In the genomic region with DNA sequence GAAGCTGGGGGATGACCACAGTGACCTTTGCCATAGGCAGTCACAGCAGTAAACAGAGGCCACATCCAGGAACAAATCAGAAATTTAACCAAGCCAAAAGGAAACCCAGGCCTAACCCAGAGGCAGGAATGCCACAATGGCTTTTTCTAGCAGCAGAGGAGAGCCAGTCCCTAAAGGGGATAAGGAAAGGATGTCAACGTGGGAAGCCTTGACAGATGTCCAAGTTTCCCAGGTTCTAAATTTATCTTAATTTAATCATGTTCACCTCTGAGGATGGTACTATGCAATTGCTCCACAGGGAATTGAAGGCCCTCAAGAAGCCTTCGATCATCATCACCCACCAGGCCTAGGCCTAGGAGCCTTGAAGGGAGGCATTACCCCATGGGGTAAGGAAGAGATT, we compare ENCODE assay signal across 20 cellular contexts.
"Had no signal": no experiment of that assay in that cellular context is flagged by ENCODE, and none has a peak within 500 bp of the region (broad histone marks: within the 10 kb centered on the region; RNA-seq: fewer than 3 reads in every experiment).

No MANE protein-coding gene starts in this region.

- H3K36me3 ChIP-seq: cardiac muscle cell, lower lobe of right lung, neutrophil, spleen, uterus had no signal

- H3K36me3 Mint-ChIP-seq: natural killer cell had no signal

- H3K27ac ChIP-seq: cardiac muscle cell, epithelial cell of prostate, lower lobe of right lung, neutrophil, spleen had no signal

- H3K27me3 ChIP-seq: cardiac muscle cell, spleen, uterus had no signal

- ATAC-seq: activated CD4-positive, alpha-beta T cell treated with anti-CD3 and anti-CD28 coated beads for 36 hours; activated T-cell treated with anti-CD3 and anti-CD28 coated beads, Interleukin-2, amount 50 U/mL, for 4 hours; left colon; lower lobe of right lung; natural killer cell had no signal

- H3K27me3 Mint-ChIP-seq: activated B cell treated with CpG ODN at 0.5 μM for 24 hours; activated CD4-positive, alpha-beta T cell treated with anti-CD3 and anti-CD28 coated beads for 36 hours had no signal

- H3K9me3 Mint-ChIP-seq: activated B cell treated with CpG ODN at 0.5 μM for 24 hours; activated naive CD4-positive, alpha-beta T cell treated with anti-CD3 and anti-CD28 coated beads for 36 hours; activated T-cell treated with anti-CD3 and anti-CD28 coated beads, Interleukin-2, amount 50 U/mL, for 4 hours; natural killer cell; T-helper 1 cell treated with Interleukin-12 subunit alpha and Interleukin-12 subunit beta and Interleukin-4 antibody, amounts not matched to agents 30 μg/mL and 1 μg/mL, for 36 hours had no signal

- DNase-seq: activated B cell treated with CpG ODN at 0.5 μM for 24 hours; activated CD4-positive, alpha-beta T cell treated with anti-CD3 and anti-CD28 coated beads for 36 hours; activated CD4-positive, alpha-beta T cell treated with anti-CD3 and anti-CD28 coated beads, Interleukin-2, amount 50 U/mL, for 48 hours; activated CD8-positive, alpha-beta memory T cell treated with anti-CD3 and anti-CD28 coated beads, Interleukin-2, amount 50 U/mL, for 48 hours; activated naive CD4-positive, alpha-beta T cell treated with anti-CD3 and anti-CD28 coated beads for 36 hours; activated T-cell treated with anti-CD3 and anti-CD28 coated beads, Interleukin-2, amount 50 U/mL, for 4 hours; amygdala; foreskin fibroblast; left colon; lower lobe of right lung; natural killer cell; spleen; stimulated activated CD4-positive, alpha-beta T cell treated with anti-CD3 and anti-CD28 coated beads, Interleukin-4, amount 100 ng/mL, for 24 hours; stimulated activated naive CD4-positive, alpha-beta T cell treated with Interleukin-2 at 50 U/mL for 16 hours; T1000; uterus had no signal

- H3K4me1 ChIP-seq: lower lobe of right lung, spleen had no signal

- H3K4me3 Mint-ChIP-seq: activated B cell treated with CpG ODN at 0.5 μM for 24 hours; activated CD4-positive, alpha-beta T cell treated with anti-CD3 and anti-CD28 coated beads for 36 hours; activated naive CD4-positive, alpha-beta T cell treated with anti-CD3 and anti-CD28 coated beads for 36 hours; activated T-cell treated with anti-CD3 and anti-CD28 coated beads, Interleukin-2, amount 50 U/mL, for 4 hours; natural killer cell; T-helper 1 cell treated with Interleukin-12 subunit alpha and Interleukin-12 subunit beta and Interleukin-4 antibody, amounts not matched to agents 30 μg/mL and 1 μg/mL, for 36 hours had no signal

- H3K27ac Mint-ChIP-seq: activated B cell treated with CpG ODN at 0.5 μM for 24 hours; activated CD4-positive, alpha-beta T cell treated with anti-CD3 and anti-CD28 coated beads for 36 hours; activated naive CD4-positive, alpha-beta T cell treated with anti-CD3 and anti-CD28 coated beads for 36 hours; natural killer cell; T-helper 1 cell treated with Interleukin-12 subunit alpha and Interleukin-12 subunit beta and Interleukin-4 antibody, amounts not matched to agents 30 μg/mL and 1 μg/mL, for 36 hours had no signal

- H3K4me3 ChIP-seq: cardiac muscle cell, lower lobe of right lung, spleen, uterus had no signal

- H3K4me1 Mint-ChIP-seq: activated B cell treated with CpG ODN at 0.5 μM for 24 hours; activated CD4-positive, alpha-beta T cell treated with anti-CD3 and anti-CD28 coated beads for 36 hours; natural killer cell had no signal

- H3K9me3 ChIP-seq: lower lobe of right lung, neutrophil, spleen, uterus had no signal
